ENCODE assay signal across 26 cellular contexts in the genomic region with DNA sequence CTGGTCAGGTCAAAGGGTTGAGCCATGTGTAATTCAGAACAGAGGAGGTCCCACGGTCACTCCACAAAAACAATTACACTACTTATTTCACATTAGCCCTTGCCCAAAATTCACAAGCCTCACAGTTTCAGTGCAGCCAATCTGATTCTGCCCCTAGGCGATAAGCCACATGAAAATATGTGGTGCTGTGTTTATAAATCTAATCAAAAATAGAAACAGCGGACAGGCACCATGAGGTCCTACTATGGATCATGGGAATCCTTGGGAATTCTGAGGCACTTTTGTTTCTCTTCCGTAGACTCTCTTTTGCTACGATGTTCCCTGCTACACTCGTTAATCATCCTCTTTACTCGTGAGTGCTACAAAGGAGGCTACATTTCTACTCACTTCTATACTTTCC.
"Had no signal": no experiment of that assay in that cellular context is flagged by ENCODE, and none has a peak within 500 bp of the region (broad histone marks: within the 10 kb centered on the region; RNA-seq: fewer than 3 reads in every experiment).

No MANE protein-coding gene starts in this region.

- H3K27me3 ChIP-seq: brain microvascular endothelial cell, cardiac muscle cell had no signal

- H3K4me3 ChIP-seq: cardiac muscle cell had no signal

- H3K4me3 Mint-ChIP-seq: activated CD4-positive, alpha-beta memory T cell treated with anti-CD3 and anti-CD28 coated beads, Interleukin-2, amount 10 ng/mL, durations not matched to agents 7 days and 5 days; activated CD4-positive, alpha-beta T cell treated with anti-CD3 and anti-CD28 coated beads for 36 hours; activated naive CD4-positive, alpha-beta T cell treated with anti-CD3 and anti-CD28 coated beads, Interleukin-2, amount 10 ng/mL, durations not matched to agents 7 days and 5 days; activated naive CD8-positive, alpha-beta T cell treated with anti-CD3 and anti-CD28 coated beads for 36 hours; activated T-cell treated with anti-CD3 and anti-CD28 coated beads, Interleukin-2, amount 50 U/mL, for 72 hours had no signal

- H3K9ac ChIP-seq: SK-N-SH had no signal

- H3K27ac ChIP-seq: brain microvascular endothelial cell, cardiac muscle cell, VCaP had no signal

- H3K36me3 Mint-ChIP-seq: activated naive CD4-positive, alpha-beta T cell treated with anti-CD3 and anti-CD28 coated beads, Interleukin-2, amount 10 ng/mL, durations not matched to agents 7 days and 5 days; activated naive CD8-positive, alpha-beta T cell treated with anti-CD3 and anti-CD28 coated beads for 36 hours had no signal

- DNase-seq: activated CD4-positive, alpha-beta memory T cell treated with anti-CD3 and anti-CD28 coated beads, Interleukin-2, amount 10 ng/mL, durations not matched to agents 7 days and 5 days; activated CD4-positive, alpha-beta T cell treated with anti-CD3 and anti-CD28 coated beads for 36 hours; activated CD4-positive, alpha-beta T cell treated with anti-CD3 and anti-CD28 coated beads, Interleukin-2, amount 50 U/mL, for 1 hour; activated CD4-positive, CD25-positive, alpha-beta regulatory T cell; activated CD8-positive, alpha-beta memory T cell treated with anti-CD3 and anti-CD28 coated beads, Interleukin-2, amount 50 U/mL, for 4 hours; activated gamma-delta T cell treated with Interleukin-2 at 50 U/mL for 16 hours; activated naive CD4-positive, alpha-beta T cell treated with anti-CD3 and anti-CD28 coated beads, Interleukin-2, amount 10 ng/mL, durations not matched to agents 7 days and 5 days; activated naive CD8-positive, alpha-beta T cell treated with anti-CD3 and anti-CD28 coated beads for 36 hours; activated T-cell treated with anti-CD3 and anti-CD28 coated beads, Interleukin-2, amount 50 U/mL, for 72 hours; brain microvascular endothelial cell; KG1; NCI-H1092; NCI-H1417; NCI-H1930; NCI-H2171; NCI-H2227 treated with DMSO at 0.1 percent for 48 hours; NCI-H446 treated with DMSO at 0.1 percent for 48 hours; NCI-H524 treated with DMSO at 0.1 percent for 48 hours; NCI-H82; RPMI8226; SK-N-SH; T-helper 1 cell had no signal

- H3K9me3 ChIP-seq: SK-N-SH had no signal

- H3K36me3 ChIP-seq: brain microvascular endothelial cell, cardiac muscle cell had no signal

- H3K27ac Mint-ChIP-seq: activated CD4-positive, alpha-beta memory T cell treated with anti-CD3 and anti-CD28 coated beads, Interleukin-2, amount 10 ng/mL, durations not matched to agents 7 days and 5 days; activated CD4-positive, alpha-beta T cell treated with anti-CD3 and anti-CD28 coated beads for 36 hours; activated naive CD4-positive, alpha-beta T cell treated with anti-CD3 and anti-CD28 coated beads, Interleukin-2, amount 10 ng/mL, durations not matched to agents 7 days and 5 days; activated naive CD8-positive, alpha-beta T cell treated with anti-CD3 and anti-CD28 coated beads for 36 hours; activated T-cell treated with anti-CD3 and anti-CD28 coated beads, Interleukin-2, amount 50 U/mL, for 72 hours; activated T-helper 2 cell treated with anti-CD3 and anti-CD28 coated beads, Interferon-gamma antibody, Interleukin-2, Interleukin-4, amounts not matched to agents 10 μg/mL and 5 μg/mL and 100 μg/mL, durations not matched to agents 14 hours and 24 hours and 36 hours had no signal

- H3K9me3 Mint-ChIP-seq: activated naive CD8-positive, alpha-beta T cell treated with anti-CD3 and anti-CD28 coated beads for 36 hours; activated T-cell treated with anti-CD3 and anti-CD28 coated beads, Interleukin-2, amount 50 U/mL, for 72 hours had no signal

- ATAC-seq: activated CD4-positive, alpha-beta T cell treated with anti-CD3 and anti-CD28 coated beads for 36 hours; activated T-cell treated with anti-CD3 and anti-CD28 coated beads, Interleukin-2, amount 50 U/mL, for 72 hours; Right ventricle myocardium inferior had no signal

- H3K4me2 ChIP-seq: SK-N-SH had no signal

- H3K27me3 Mint-ChIP-seq: activated CD4-positive, alpha-beta memory T cell treated with anti-CD3 and anti-CD28 coated beads, Interleukin-2, amount 10 ng/mL, durations not matched to agents 7 days and 5 days; activated CD4-positive, alpha-beta T cell treated with anti-CD3 and anti-CD28 coated beads for 36 hours; activated naive CD4-positive, alpha-beta T cell treated with anti-CD3 and anti-CD28 coated beads, Interleukin-2, amount 10 ng/mL, durations not matched to agents 7 days and 5 days; activated naive CD8-positive, alpha-beta T cell treated with anti-CD3 and anti-CD28 coated beads for 36 hours had no signal

- H3K4me1 Mint-ChIP-seq: activated CD4-positive, alpha-beta memory T cell treated with anti-CD3 and anti-CD28 coated beads, Interleukin-2, amount 10 ng/mL, durations not matched to agents 7 days and 5 days; activated CD4-positive, alpha-beta T cell treated with anti-CD3 and anti-CD28 coated beads for 36 hours; activated naive CD4-positive, alpha-beta T cell treated with anti-CD3 and anti-CD28 coated beads, Interleukin-2, amount 10 ng/mL, durations not matched to agents 7 days and 5 days; activated naive CD8-positive, alpha-beta T cell treated with anti-CD3 and anti-CD28 coated beads for 36 hours had no signal
